Comparison of ENCODE assay signal across 15 cellular contexts in genomic region chr4:76545161-76545884, GRCh38.
DNase-seq lines count a peak whose midpoint lies in the region; ATAC-seq and TF ChIP-seq lines count a peak whose summit lies in the region.
"Had no signal": no experiment of that assay in that cellular context is flagged by ENCODE, and none has a peak within 500 bp of the region (broad histone marks: within the 10 kb centered on the region; RNA-seq: fewer than 3 reads in every experiment).

No MANE protein-coding gene starts in this region.

- H3K27ac ChIP-seq in colonic mucosa (no peak overlapping the region), gastrocnemius medialis (no peak overlapping the region)
- H3K27ac ChIP-seq: left lung, ovary had no signal

- no peak for ATAC-seq in gastrocnemius medialis
- ATAC-seq: activated CD8-positive, alpha-beta memory T cell treated with anti-CD3 and anti-CD28 coated beads, Interleukin-2, amount 10 ng/mL, durations not matched to agents 7 days and 5 days; left lung; stimulated activated effector memory CD8-positive, alpha-beta T cell treated with anti-CD3 and anti-CD28 coated beads, Interleukin-12 subunit alpha, Interleukin-12 subunit beta, amount 100 ng/mL, for 72 hours had no signal

- DNase-seq in A172 (ENCODE audit: low spot score) (peak; percentile 52), H4 (ENCODE audit: low spot score) (peak; percentile 39), RPMI7951 (ENCODE audit: low read depth) (peak; percentile 82), glomerular visceral epithelial cell (ENCODE audit: extremely low spot score) (peak; percentile 86), amygdala (lab: John Stamatoyannopoulos, UW) (no peak), colonic mucosa (no peak), gastrocnemius medialis (no peak), MG63 (no peak)
- DNase-seq: activated CD8-positive, alpha-beta memory T cell treated with anti-CD3 and anti-CD28 coated beads, Interleukin-2, amount 10 ng/mL, durations not matched to agents 7 days and 5 days; AML-193; aorta; left lung; NCI-H1694; ovary had no signal

- TF ChIP-seq CTCF in colonic mucosa (IDR thresholded peaks at IDR 0.05) (no peak), gastrocnemius medialis (IDR thresholded peaks at IDR 0.05 in 4 of 5, conservative IDR thresholded peaks at IDR 0.05 in 1 of 5) (no peak)

- H3K4me1 ChIP-seq in colonic mucosa: no peaks in the 10 kb centered on the region
- H3K4me1 ChIP-seq in gastrocnemius medialis: no peaks in the 10 kb centered on the region

- TF ChIP-seq POLR2A in gastrocnemius medialis (IDR thresholded peaks at IDR 0.05): no peak

- H3K9me3 ChIP-seq in colonic mucosa: no peaks in the 10 kb centered on the region
- no peaks in the 10 kb centered on the region for H3K9me3 ChIP-seq in gastrocnemius medialis
- H3K9me3 ChIP-seq in MG63: no peaks in the 10 kb centered on the region
- H3K9me3 ChIP-seq: left lung, ovary had no signal

- intact Hi-C loops in colonic mucosa (cut with DNase I) (no loop called here), gastrocnemius medialis (cut with DNase I; ENCODE audit: low total_unique reads) (no loop called here)

- H3K36me3 ChIP-seq in colonic mucosa (no peaks in the 10 kb centered on the region), gastrocnemius medialis (no peaks in the 10 kb centered on the region), MG63 (no peaks in the 10 kb centered on the region)
- H3K36me3 ChIP-seq: left lung, ovary had no signal

- H3K27me3 ChIP-seq in colonic mucosa (no peaks in the 10 kb centered on the region), gastrocnemius medialis (no peaks in the 10 kb centered on the region), MG63 (no peaks in the 10 kb centered on the region)
- H3K27me3 ChIP-seq: left lung, ovary had no signal

- H3K4me3 ChIP-seq in colonic mucosa (no peak overlapping the region), gastrocnemius medialis (no peak overlapping the region), MG63 (no peak overlapping the region)
- H3K4me3 ChIP-seq: left lung, ovary had no signal

- H3K9ac ChIP-seq in colonic mucosa (ENCODE audit: low read depth in 2 of 2, low read length in 2 of 2): no peak overlapping the region

- in situ Hi-C loops in gastrocnemius medialis (cut with MboI; ENCODE audit: low sequenced_read_pairs in 4 of 4): no loop called here

Comparison
In these comparisons a context has a peak if more than half of its experiments do, and no peak if none do; other contexts are left out.
1. DNase-seq: peak in A172 (single experiment), H4 (single experiment), RPMI7951 (single experiment) and glomerular visceral epithelial cell (single experiment); none in amygdala (0 of 56), colonic mucosa (single experiment), gastrocnemius medialis (0 of 2) and MG63 (single experiment).